ENCODE assay signal across 8 cellular contexts in the genomic region with DNA sequence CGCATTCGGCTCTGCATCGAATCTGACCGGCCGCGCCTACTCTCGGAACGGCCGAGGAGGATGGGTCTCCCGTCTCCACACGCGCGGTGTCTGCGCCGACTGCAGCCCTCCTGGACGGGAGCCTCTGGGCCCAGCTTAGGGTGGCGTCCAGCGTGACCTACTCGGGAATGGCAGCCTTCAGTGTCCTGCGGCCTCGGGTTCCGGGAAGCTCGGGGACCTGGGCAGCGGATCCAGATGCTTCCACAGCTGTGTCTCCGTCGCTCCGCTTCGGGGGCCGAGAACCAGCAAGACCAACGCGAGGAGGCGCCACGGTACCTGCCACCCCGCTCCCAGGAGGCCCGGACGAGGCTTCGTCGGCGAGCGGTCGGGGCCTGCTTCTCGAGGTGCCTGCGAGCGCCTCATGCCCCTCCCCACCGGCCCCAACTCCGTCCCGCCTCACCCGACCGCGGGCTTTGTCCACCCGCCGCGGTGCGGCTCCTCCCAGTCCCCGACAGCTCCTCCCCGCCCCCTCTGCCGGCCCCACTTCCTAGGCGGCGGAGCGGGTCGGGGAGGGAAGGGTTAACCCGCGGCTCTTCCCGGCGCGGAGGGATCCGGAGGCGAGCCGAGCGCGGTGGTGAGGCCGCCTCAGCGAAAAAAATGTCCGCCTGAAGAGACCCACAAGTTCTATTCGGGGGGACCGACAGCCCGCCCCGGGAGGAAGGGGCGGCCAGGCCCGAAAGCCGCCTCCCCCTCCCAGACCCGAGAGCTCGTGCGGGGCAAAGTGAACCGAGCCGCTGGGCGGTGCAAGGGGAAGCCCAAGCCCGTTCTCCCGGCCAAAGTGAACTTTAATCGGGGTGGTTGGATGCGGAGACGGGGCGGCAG. TPM values are rescaled to one million over a fixed set of nuclear protein-coding genes. Genes with fewer than 3 reads are reported as not detected.
DNase-seq lines count a peak whose midpoint lies in the region; FAIRE-seq and TF ChIP-seq lines count a peak whose summit lies in the region.

TSS of gene TCF12 (plus strand) at position 599 of the 861 bp plus-strand sequence. CDS start 1,270 bp downstream, outside the sequence.

- no peak within 1 kb of the TSS for H2BK20ac ChIP-seq in H9 (ENCODE audit: low read depth, low read length, poor library complexity, severe bottlenecking)

- H3K36me3 ChIP-seq in MG63 (peaks cover 34% of the 10 kb centered on the region), neural progenitor cell (peaks cover 19% of the 10 kb centered on the region)

- H3K9ac ChIP-seq in H9 (ENCODE audit: extremely low read depth, insufficient read length, low read length) (peak within 1 kb of the TSS; percentile 84), neural progenitor cell (peak within 1 kb of the TSS; percentile 95)

- no CpG with 5 or more reads among the region's 93 CpGs for WGBS in H9 (ENCODE audit: extremely low coverage, insufficient read length, low lambda C conversion rate)

- H4K20me1 ChIP-seq in H9 (ENCODE audit: control insufficient read depth, insufficient read depth, insufficient read length) = no peaks in the 10 kb centered on the region
- H4K20me1 ChIP-seq in neural progenitor cell (ENCODE audit: low read depth) = peaks cover 30% of the 10 kb centered on the region

- H2BK15ac ChIP-seq in H9 (ENCODE audit: low read depth, low read length) = peak within 1 kb of the TSS; percentile 95

- peak; percentile 95 for DNase-seq in H9
- peak; percentile 97 for DNase-seq in MG63
- peak; percentile 70 for DNase-seq in SHP77 treated with DMSO at 0.1 percent for 48 hours (lab: John Stamatoyannopoulos, UW)
- peak; percentile 81 for DNase-seq in activated gamma-delta T cell (lab: John Stamatoyannopoulos, UW)
- DNase-seq in foreskin fibroblast = peak; percentile 98 to 99
- peak; percentile 98 for DNase-seq in neural progenitor cell (ENCODE audit: low spot score)
- peak; percentile 88 for DNase-seq in stromal cell of bone marrow (ENCODE audit: low read depth)

- H2AFZ ChIP-seq in H9 (ENCODE audit: low read length) = peak within 1 kb of the TSS; percentile 42
- peak within 1 kb of the TSS; percentile 75 for H2AFZ ChIP-seq in neural progenitor cell (replicated peaks)

- H3K27ac Mint-ChIP-seq in H9 = peak within 1 kb of the TSS in 1 of 3 experiments; percentile 74; a peak in 4 of 7 replicates
- H3K27ac Mint-ChIP-seq in neural progenitor cell = no peak within 1 kb of the TSS

- H2AK5ac ChIP-seq in H9 (ENCODE audit: insufficient read length, low read length) = no peak within 1 kb of the TSS

- H3K9me3 Mint-ChIP-seq in H9 (peaks cover 11 to 13% of the 10 kb centered on the region in 2 experiments), neural progenitor cell (peaks cover 17% of the 10 kb centered on the region)

- no peak within 1 kb of the TSS for H2BK5ac ChIP-seq in H9 (ENCODE audit: insufficient read length, low read length)

- H3K27me3 Mint-ChIP-seq in H9 (ENCODE audit: low read depth) (peaks cover 2% of the 10 kb centered on the region; the same call in 1 of the 2 replicates), neural progenitor cell (ENCODE audit: insufficient read depth, low read depth) (peaks cover 7% of the 10 kb centered on the region)

- H3K9me3 ChIP-seq in H9 (ENCODE audit: control insufficient read depth, low read depth, low read length) (no peaks in the 10 kb centered on the region), MG63 (no peaks in the 10 kb centered on the region), neural progenitor cell (ENCODE audit: low read depth) (no peaks in the 10 kb centered on the region)

- TF ChIP-seq CTCF in H9 (conservative IDR thresholded peaks at IDR 0.05) (peak; percentile 54), foreskin fibroblast (IDR thresholded peaks at IDR 0.05; ENCODE audit: low read depth, low read length) (peak; percentile 44), neural progenitor cell (IDR thresholded peaks at IDR 0.05) (peak; percentile 45)

- H3K4me3 Mint-ChIP-seq in H9 (peak within 1 kb of the TSS; percentile 83 to 94), neural progenitor cell (peak within 1 kb of the TSS; percentile 98)

- peak within 1 kb of the TSS; percentile 55 for H2BK12ac ChIP-seq in H9 (ENCODE audit: insufficient read length, low read depth, low read length)

- peaks cover 13% of the 10 kb centered on the region for H3K23me2 ChIP-seq in H9 (ENCODE audit: insufficient read length, low read depth, low read length, poor library complexity, severe bottlenecking)

- H3K79me2 ChIP-seq in H9 (ENCODE audit: insufficient read depth, low read length) (peaks cover 4% of the 10 kb centered on the region; the same call in 1 of the 2 replicates), neural progenitor cell (ENCODE audit: low read depth) (peaks cover 53% of the 10 kb centered on the region)

- H3K27ac ChIP-seq in H9 (ENCODE audit: insufficient read length, low read depth, low read length) (no peak within 1 kb of the TSS), neural progenitor cell (peak within 1 kb of the TSS; percentile 93)

- H3F3A ChIP-seq in neural progenitor cell (ENCODE audit: low read depth) = peaks cover 10% of the 10 kb centered on the region

- H3K4me3 ChIP-seq in MG63 = peak within 1 kb of the TSS; percentile 98
- H3K4me3 ChIP-seq in foreskin fibroblast (ENCODE audit: low read depth in 1 of 2, low read length in 2 of 2) = peak within 1 kb of the TSS; percentile 77 to 79
- peak within 1 kb of the TSS; percentile 96 for H3K4me3 ChIP-seq in neural progenitor cell

- H3K4me2 ChIP-seq in H9 (ENCODE audit: insufficient read depth, insufficient read length, low read length) (peak within 1 kb of the TSS; percentile 91), neural progenitor cell (peak within 1 kb of the TSS; percentile 91)

- peak within 1 kb of the TSS; percentile 92 for H3K18ac ChIP-seq in H9 (ENCODE audit: insufficient read length, low read depth, low read length)

- no peaks in the 10 kb centered on the region for H3K79me1 ChIP-seq in H9 (ENCODE audit: insufficient read depth, low read depth, low read length, poor library complexity, severe bottlenecking)

- no peak within 1 kb of the TSS for H3T11ph ChIP-seq in H9 (ENCODE audit: low read length)

- H3K4me1 ChIP-seq in H9 (ENCODE audit: insufficient read depth, low read length) (no peaks in the 10 kb centered on the region; the same call in 1 of the 2 replicates), neural progenitor cell (peaks cover 31% of the 10 kb centered on the region)

- no peak within 1 kb of the TSS for H2BK120ac ChIP-seq in H9 (ENCODE audit: low read depth, low read length, poor library complexity, severe bottlenecking)

- H3K4me1 Mint-ChIP-seq in H9 (peaks cover 26 to 29% of the 10 kb centered on the region in 2 experiments), neural progenitor cell (peaks cover 28% of the 10 kb centered on the region)

- no peak within 1 kb of the TSS for H3K23ac ChIP-seq in H9 (ENCODE audit: insufficient read length, low read depth, low read length)

- peak within 1 kb of the TSS; percentile 71 for H4K8ac ChIP-seq in H9 (replicated peaks; ENCODE audit: insufficient read length, low read depth, low read length)

- peak within 1 kb of the TSS; percentile 74 for H4K5ac ChIP-seq in H9 (ENCODE audit: insufficient read length, low read depth, low read length)

- peaks cover 18 to 38% (median 37%) of the 10 kb centered on the region in 3 experiments for H3K36me3 Mint-ChIP-seq in H9 (ENCODE audit: insufficient read depth in 1 of 3, low read depth in 3 of 3)
- peaks cover 29% of the 10 kb centered on the region for H3K36me3 Mint-ChIP-seq in neural progenitor cell

- peak; percentile 21 for FAIRE-seq in G401.6 (lab: Jason Lieb, UNC)

- H3K56ac ChIP-seq in H9 (ENCODE audit: insufficient read length, low read depth, low read length) = no peak within 1 kb of the TSS

- H3K14ac ChIP-seq in H9 (ENCODE audit: insufficient read depth, low read length) = peak within 1 kb of the TSS; percentile 97

- H4K91ac ChIP-seq in H9 (ENCODE audit: insufficient read length, low read depth, low read length) = no peak within 1 kb of the TSS

- H3K27me3 ChIP-seq in H9 (ENCODE audit: insufficient read depth, low read length) (no peaks in the 10 kb centered on the region), MG63 (no peaks in the 10 kb centered on the region), neural progenitor cell (no peaks in the 10 kb centered on the region)

- H3K4ac ChIP-seq in H9 (ENCODE audit: low read depth, low read length) = no peak within 1 kb of the TSS

RNA-seq across cellular contexts. Expression of gene TCF12, which starts in this region (rescaled TPM):
- total RNA-seq in H9 (2021) (76.7 and 78.5 TPM in 2 replicates), neural progenitor cell (ENCODE audit: low replicate concordance) (130 and 149 TPM in 2 replicates)
- 48.8 and 63.6 TPM in 2 replicates for total RNA-seq in MG63 (2014; rRNA removed; shearing (Covaris generic); ENCODE audit: low replicate concordance)
